ENCODE assay signal across 1 cellular context in the genomic region with DNA sequence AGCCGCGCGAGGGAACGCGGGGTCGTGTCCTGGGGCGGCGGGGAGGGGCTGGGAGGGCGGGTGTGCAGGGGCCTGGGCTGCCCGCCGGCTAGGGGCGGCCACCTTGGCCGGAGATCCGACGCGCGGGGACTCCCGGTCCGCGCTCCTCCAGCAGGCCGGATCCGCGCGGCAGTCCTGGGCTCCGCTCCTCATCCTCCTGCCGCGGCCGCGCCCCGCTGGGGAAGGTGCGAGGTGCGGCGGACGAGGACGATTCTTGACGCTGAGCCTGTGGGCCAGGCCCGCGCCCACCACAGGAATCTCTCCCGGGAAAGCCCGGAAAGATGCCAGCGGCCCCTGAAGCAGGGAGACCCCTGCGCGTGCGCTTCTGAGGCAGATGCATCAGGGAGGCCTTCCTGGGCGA.
TF ChIP-seq lines count a peak whose summit lies in the region.

No MANE protein-coding gene starts in this region.

TF ChIP-seq in WTC11, 78 proteins besides CTCF, POLR2A, EP300 and RAD21 (continued from another document):
- TF ChIP-seq, protein P1, sequence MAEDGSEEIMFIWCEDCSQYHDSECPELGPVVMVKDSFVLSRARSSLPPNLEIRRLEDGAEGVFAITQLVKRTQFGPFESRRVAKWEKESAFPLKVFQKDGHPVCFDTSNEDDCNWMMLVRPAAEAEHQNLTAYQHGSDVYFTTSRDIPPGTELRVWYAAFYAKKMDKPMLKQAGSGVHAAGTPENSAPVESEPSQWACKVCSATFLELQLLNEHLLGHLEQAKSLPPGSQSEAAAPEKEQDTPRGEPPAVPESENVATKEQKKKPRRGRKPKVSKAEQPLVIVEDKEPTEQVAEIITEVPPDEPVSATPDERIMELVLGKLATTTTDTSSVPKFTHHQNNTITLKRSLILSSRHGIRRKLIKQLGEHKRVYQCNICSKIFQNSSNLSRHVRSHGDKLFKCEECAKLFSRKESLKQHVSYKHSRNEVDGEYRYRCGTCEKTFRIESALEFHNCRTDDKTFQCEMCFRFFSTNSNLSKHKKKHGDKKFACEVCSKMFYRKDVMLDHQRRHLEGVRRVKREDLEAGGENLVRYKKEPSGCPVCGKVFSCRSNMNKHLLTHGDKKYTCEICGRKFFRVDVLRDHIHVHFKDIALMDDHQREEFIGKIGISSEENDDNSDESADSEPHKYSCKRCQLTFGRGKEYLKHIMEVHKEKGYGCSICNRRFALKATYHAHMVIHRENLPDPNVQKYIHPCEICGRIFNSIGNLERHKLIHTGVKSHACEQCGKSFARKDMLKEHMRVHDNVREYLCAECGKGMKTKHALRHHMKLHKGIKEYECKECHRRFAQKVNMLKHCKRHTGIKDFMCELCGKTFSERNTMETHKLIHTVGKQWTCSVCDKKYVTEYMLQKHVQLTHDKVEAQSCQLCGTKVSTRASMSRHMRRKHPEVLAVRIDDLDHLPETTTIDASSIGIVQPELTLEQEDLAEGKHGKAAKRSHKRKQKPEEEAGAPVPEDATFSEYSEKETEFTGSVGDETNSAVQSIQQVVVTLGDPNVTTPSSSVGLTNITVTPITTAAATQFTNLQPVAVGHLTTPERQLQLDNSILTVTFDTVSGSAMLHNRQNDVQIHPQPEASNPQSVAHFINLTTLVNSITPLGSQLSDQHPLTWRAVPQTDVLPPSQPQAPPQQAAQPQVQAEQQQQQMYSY (CRISPR knock-in tag; IDR thresholded peaks at IDR 0.05), result 0 out of 2 replicates have a peak, but pooled peaks have one; percentile 28
- TF ChIP-seq CBFB (CRISPR knock-in tag; IDR thresholded peaks at IDR 0.05; ENCODE audit: low read depth) (no peak), ZNF671 (CRISPR knock-in tag; IDR thresholded peaks at IDR 0.05) (no peak), NR2C2 (CRISPR knock-in tag; IDR thresholded peaks at IDR 0.05) (no peak), ZNF219 (CRISPR knock-in tag; IDR thresholded peaks at IDR 0.05; ENCODE audit: borderline replicate concordance) (no peak), ZNF232 (CRISPR knock-in tag; IDR thresholded peaks at IDR 0.05) (no peak), ZNF416 (CRISPR knock-in tag; IDR thresholded peaks at IDR 0.05) (no peak), ZNF263 (CRISPR knock-in tag; IDR thresholded peaks at IDR 0.05; ENCODE audit: low read depth) (no peak), KAT7 (CRISPR knock-in tag; IDR thresholded peaks at IDR 0.05; ENCODE audit: borderline replicate concordance) (no peak), ZNF423 (CRISPR knock-in tag; IDR thresholded peaks at IDR 0.05) (no peak), ATF1 (CRISPR knock-in tag; IDR thresholded peaks at IDR 0.05) (no peak), SMAD4 (CRISPR knock-in tag; IDR thresholded peaks at IDR 0.05) (no peak), ETV6 (CRISPR knock-in tag; IDR thresholded peaks at IDR 0.05) (0 out of 2 replicates have a peak, but pooled peaks have one; percentile 36), RELA (CRISPR knock-in tag; IDR thresholded peaks at IDR 0.05; ENCODE audit: borderline replicate concordance) (no peak)
- TF ChIP-seq, protein P2, sequence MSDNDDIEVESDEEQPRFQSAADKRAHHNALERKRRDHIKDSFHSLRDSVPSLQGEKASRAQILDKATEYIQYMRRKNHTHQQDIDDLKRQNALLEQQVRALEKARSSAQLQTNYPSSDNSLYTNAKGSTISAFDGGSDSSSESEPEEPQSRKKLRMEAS (CRISPR knock-in tag; IDR thresholded peaks at IDR 0.05), result peak; percentile 56; the same call in 1 of the 2 replicates
- TF ChIP-seq, protein P3, sequence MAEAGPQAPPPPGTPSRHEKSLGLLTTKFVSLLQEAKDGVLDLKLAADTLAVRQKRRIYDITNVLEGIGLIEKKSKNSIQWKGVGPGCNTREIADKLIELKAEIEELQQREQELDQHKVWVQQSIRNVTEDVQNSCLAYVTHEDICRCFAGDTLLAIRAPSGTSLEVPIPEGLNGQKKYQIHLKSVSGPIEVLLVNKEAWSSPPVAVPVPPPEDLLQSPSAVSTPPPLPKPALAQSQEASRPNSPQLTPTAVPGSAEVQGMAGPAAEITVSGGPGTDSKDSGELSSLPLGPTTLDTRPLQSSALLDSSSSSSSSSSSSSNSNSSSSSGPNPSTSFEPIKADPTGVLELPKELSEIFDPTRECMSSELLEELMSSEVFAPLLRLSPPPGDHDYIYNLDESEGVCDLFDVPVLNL (CRISPR knock-in tag; IDR thresholded peaks at IDR 0.05; ENCODE audit: borderline replicate concordance, low read depth), result no peak
- TF ChIP-seq, protein P4, sequence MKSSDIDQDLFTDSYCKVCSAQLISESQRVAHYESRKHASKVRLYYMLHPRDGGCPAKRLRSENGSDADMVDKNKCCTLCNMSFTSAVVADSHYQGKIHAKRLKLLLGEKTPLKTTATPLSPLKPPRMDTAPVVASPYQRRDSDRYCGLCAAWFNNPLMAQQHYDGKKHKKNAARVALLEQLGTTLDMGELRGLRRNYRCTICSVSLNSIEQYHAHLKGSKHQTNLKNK (CRISPR knock-in tag; IDR thresholded peaks at IDR 0.05), result no peak
- TF ChIP-seq, protein P5, sequence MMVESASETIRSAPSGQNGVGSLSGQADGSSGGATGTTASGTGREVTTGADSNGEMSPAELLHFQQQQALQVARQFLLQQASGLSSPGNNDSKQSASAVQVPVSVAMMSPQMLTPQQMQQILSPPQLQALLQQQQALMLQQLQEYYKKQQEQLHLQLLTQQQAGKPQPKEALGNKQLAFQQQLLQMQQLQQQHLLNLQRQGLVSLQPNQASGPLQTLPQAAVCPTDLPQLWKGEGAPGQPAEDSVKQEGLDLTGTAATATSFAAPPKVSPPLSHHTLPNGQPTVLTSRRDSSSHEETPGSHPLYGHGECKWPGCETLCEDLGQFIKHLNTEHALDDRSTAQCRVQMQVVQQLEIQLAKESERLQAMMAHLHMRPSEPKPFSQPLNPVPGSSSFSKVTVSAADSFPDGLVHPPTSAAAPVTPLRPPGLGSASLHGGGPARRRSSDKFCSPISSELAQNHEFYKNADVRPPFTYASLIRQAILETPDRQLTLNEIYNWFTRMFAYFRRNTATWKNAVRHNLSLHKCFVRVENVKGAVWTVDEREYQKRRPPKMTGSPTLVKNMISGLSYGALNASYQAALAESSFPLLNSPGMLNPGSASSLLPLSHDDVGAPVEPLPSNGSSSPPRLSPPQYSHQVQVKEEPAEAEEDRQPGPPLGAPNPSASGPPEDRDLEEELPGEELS (CRISPR knock-in tag; IDR thresholded peaks at IDR 0.05), result peak; percentile 46; the same call in 1 of the 2 replicates
